In the genomic region with DNA sequence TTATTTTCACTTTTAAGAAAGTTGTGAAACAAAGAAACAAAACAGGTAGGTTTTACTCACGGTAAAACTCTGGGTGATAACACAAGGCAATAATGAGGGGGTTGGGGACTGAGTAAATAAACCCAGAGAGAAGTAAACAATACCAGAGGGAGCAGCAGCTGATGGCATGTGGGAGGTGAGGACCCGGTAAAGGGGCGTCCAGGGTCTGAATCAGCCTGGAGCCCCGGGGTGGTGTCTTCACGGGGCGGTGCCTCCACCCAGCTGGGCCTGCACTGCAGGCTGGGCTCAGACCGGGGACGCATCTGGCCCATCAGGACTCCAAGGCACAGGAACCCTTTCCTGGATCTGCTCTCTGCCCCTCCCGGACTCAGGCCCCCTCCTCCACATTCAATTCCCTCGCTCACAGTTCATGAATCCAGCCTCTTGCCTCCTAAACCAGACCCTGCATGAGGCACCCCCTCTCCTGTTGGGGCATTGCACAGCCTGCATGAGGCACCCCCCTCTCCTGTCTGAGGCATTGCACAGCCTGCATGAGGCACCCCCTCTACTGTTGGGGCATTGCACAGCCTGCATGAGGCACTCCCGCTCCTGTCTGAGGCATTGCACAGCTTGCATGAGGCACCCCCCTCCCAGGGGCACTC, we compare ENCODE assay signal across 1 cellular context.
A peak's percentile ranks its signal among the peaks of the same experiment; 100 is the strongest.
TF ChIP-seq lines count a peak whose summit lies in the region.

No MANE protein-coding gene starts in this region.

TF ChIP-seq in GM12878, 131 proteins besides CTCF, POLR2A, EP300 and RAD21:
- TF ChIP-seq STAT3 (IDR thresholded peaks at IDR 0.05; ENCODE audit: low read depth, low read length) (no peak), CBX3 (IDR thresholded peaks at IDR 0.05; ENCODE audit: borderline replicate concordance, low read depth) (no peak)
- TF ChIP-seq, protein P1, sequence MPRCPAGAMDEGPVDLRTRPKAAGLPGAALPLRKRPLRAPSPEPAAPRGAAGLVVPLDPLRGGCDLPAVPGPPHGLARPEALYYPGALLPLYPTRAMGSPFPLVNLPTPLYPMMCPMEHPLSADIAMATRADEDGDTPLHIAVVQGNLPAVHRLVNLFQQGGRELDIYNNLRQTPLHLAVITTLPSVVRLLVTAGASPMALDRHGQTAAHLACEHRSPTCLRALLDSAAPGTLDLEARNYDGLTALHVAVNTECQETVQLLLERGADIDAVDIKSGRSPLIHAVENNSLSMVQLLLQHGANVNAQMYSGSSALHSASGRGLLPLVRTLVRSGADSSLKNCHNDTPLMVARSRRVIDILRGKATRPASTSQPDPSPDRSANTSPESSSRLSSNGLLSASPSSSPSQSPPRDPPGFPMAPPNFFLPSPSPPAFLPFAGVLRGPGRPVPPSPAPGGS (IDR thresholded peaks at IDR 0.05; ENCODE audit: borderline replicate concordance, insufficient read depth, low read depth, low read length, poor library complexity, severe bottlenecking), result peak; percentile 88
TF ChIP-seq in GM12878: peak in this region for 1.
